In genomic region chr1:8831329-8831728, GRCh38 we compare ENCODE assay signal across 16 cellular contexts. TPM values are rescaled to one million over a fixed set of nuclear protein-coding genes. Genes with fewer than 3 reads are reported as not detected.
DNase-seq lines count a peak whose midpoint lies in the region; FAIRE-seq and TF ChIP-seq lines count a peak whose summit lies in the region.
"Had no signal": no experiment of that assay in that cellular context is flagged by ENCODE, and none has a peak within 500 bp of the region (broad histone marks: within the 10 kb centered on the region; RNA-seq: fewer than 3 reads in every experiment).

No MANE protein-coding gene starts in this region.

- CTCF ChIA-PET in MCF 10A (lab: Yijun Ruan, JAX): interaction anchor here (0.6 to 1.4 kb wide), 2 partner anchors 105 to 355 kb away, joined by 3 read pairs; no protein-coding TSS in a partner anchor
- CTCF ChIA-PET in activated naive CD4-positive, alpha-beta T cell treated with anti-CD3 and anti-CD28 coated beads for 36 hours (lab: Charles Lee): interaction anchor here (2.0 kb wide), 1 partner anchor 18 kb away, joined by 6 read pairs; no protein-coding TSS in a partner anchor

- no peaks in the 10 kb centered on the region for H3K36me3 ChIP-seq in H7 (replicated peaks; ENCODE audit: control insufficient read depth, insufficient read depth, low read length)
- no peaks in the 10 kb centered on the region for H3K36me3 ChIP-seq in kidney (ENCODE audit: control insufficient read depth in 1 of 2, insufficient read depth in 2 of 2, low read length in 2 of 2)
- H3K36me3 ChIP-seq: Peyer's patch had no signal

- H3K27ac ChIP-seq in kidney (ENCODE audit: low read depth in 2 of 2, low read length in 2 of 2): no peak overlapping the region
- H3K27ac ChIP-seq: Peyer's patch had no signal

- DNase-seq in AG09309 (ENCODE audit: low read depth) (no peak), H7 (peak; percentile 36), astrocyte of the spinal cord (ENCODE audit: low read depth, low spot score) (no peak), kidney (no peak), HK-2 (ENCODE audit: unreplicated experiment) (no peak), MCF 10A (ENCODE audit: unreplicated experiment) (no peak), H4 (ENCODE audit: low spot score) (no peak)
- no peak for DNase-seq in activated naive CD4-positive, alpha-beta T cell treated with anti-CD3 and anti-CD28 coated beads for 36 hours
- DNase-seq: activated CD8-positive, alpha-beta T cell treated with anti-CD3 and anti-CD28 coated beads for 36 hours; cortex of kidney; left ventricle myocardium superior; NCI-H2107 had no signal

- no peaks in the 10 kb centered on the region for H3K9me3 ChIP-seq in kidney (ENCODE audit: control insufficient read depth in 1 of 2, low read length in 2 of 2)
- H3K9me3 ChIP-seq: Peyer's patch had no signal

- no peak overlapping the region for H3K4me3 Mint-ChIP-seq in MCF 10A (ENCODE audit: unreplicated experiment)
- no peak overlapping the region for H3K4me3 Mint-ChIP-seq in activated naive CD4-positive, alpha-beta T cell treated with anti-CD3 and anti-CD28 coated beads for 36 hours
- H3K4me3 Mint-ChIP-seq: activated CD8-positive, alpha-beta T cell treated with anti-CD3 and anti-CD28 coated beads for 36 hours; activated naive CD4-positive, alpha-beta T cell treated with anti-CD3 and anti-CD28 coated beads, Interleukin-2, amount 50 U/mL, for 24 hours; stimulated activated effector memory CD8-positive, alpha-beta T cell treated with anti-CD3 and anti-CD28 coated beads, Interleukin-12 subunit alpha, Interleukin-12 subunit beta, amount 100 ng/mL, for 72 hours; T-helper 2 cell treated with Interferon-gamma antibody and Interleukin-4, amounts not matched to agents 5 μg/mL and 100 μg/mL, for 36 hours had no signal

- H3K36me3 Mint-ChIP-seq in MCF 10A (ENCODE audit: insufficient read depth, unreplicated experiment): peaks cover 6% of the 10 kb centered on the region
- H3K36me3 Mint-ChIP-seq in activated naive CD4-positive, alpha-beta T cell treated with anti-CD3 and anti-CD28 coated beads for 36 hours (ENCODE audit: low read depth): no peaks in the 10 kb centered on the region
- H3K36me3 Mint-ChIP-seq: activated naive CD4-positive, alpha-beta T cell treated with anti-CD3 and anti-CD28 coated beads, Interleukin-2, amount 50 U/mL, for 24 hours had no signal

- no peak for FAIRE-seq in kidney (lab: Jason Lieb, UNC)

- no peaks in the 10 kb centered on the region for H3K27me3 ChIP-seq in H7 (ENCODE audit: control insufficient read depth, insufficient read depth, low read length)
- H3K27me3 ChIP-seq: Peyer's patch had no signal

- in situ Hi-C loops in astrocyte of the spinal cord (cut with HindIII; ENCODE audit: low sequenced_read_pairs): no loop called here

- H3K4me3 ChIP-seq in AG09309 (ENCODE audit: control insufficient read depth, low read depth, low read length) (no peak overlapping the region), H7 (ENCODE audit: insufficient read depth, low read depth, low read length) (no peak overlapping the region), astrocyte of the spinal cord (ENCODE audit: low read depth, low read length) (no peak overlapping the region), kidney (ENCODE audit: low read length in 2 of 2) (no peak overlapping the region)
- H3K4me3 ChIP-seq: Peyer's patch had no signal

- no peaks in the 10 kb centered on the region for H3K9me3 Mint-ChIP-seq in MCF 10A (ENCODE audit: unreplicated experiment)
- H3K9me3 Mint-ChIP-seq in activated naive CD4-positive, alpha-beta T cell treated with anti-CD3 and anti-CD28 coated beads for 36 hours: no peaks in the 10 kb centered on the region
- H3K9me3 Mint-ChIP-seq: activated CD8-positive, alpha-beta T cell treated with anti-CD3 and anti-CD28 coated beads for 36 hours; activated naive CD4-positive, alpha-beta T cell treated with anti-CD3 and anti-CD28 coated beads, Interleukin-2, amount 50 U/mL, for 24 hours; stimulated activated effector memory CD8-positive, alpha-beta T cell treated with anti-CD3 and anti-CD28 coated beads, Interleukin-12 subunit alpha, Interleukin-12 subunit beta, amount 100 ng/mL, for 72 hours; T-helper 2 cell treated with Interferon-gamma antibody and Interleukin-4, amounts not matched to agents 5 μg/mL and 100 μg/mL, for 36 hours had no signal

- intact Hi-C loops in kidney (cut with DNase I): no loop called here
- intact Hi-C loops in MCF 10A (cut with micrococcal nuclease): no loop called here
- intact Hi-C loops in activated naive CD4-positive, alpha-beta T cell treated with anti-CD3 and anti-CD28 coated beads for 36 hours (cut with micrococcal nuclease): no loop called here

- H3K4me1 ChIP-seq in kidney (ENCODE audit: control insufficient read depth in 1 of 2, insufficient read depth in 1 of 2, low read depth in 1 of 2, low read length in 2 of 2): no peaks in the 10 kb centered on the region
- H3K4me1 ChIP-seq: Peyer's patch had no signal

- peaks cover 9% of the 10 kb centered on the region for H3K4me1 Mint-ChIP-seq in MCF 10A (ENCODE audit: insufficient read depth, unreplicated experiment)
- H3K4me1 Mint-ChIP-seq in activated naive CD4-positive, alpha-beta T cell treated with anti-CD3 and anti-CD28 coated beads for 36 hours (ENCODE audit: low read depth): peaks cover 12% of the 10 kb centered on the region

- no peak overlapping the region for H3K27ac Mint-ChIP-seq in MCF 10A (ENCODE audit: low read depth, unreplicated experiment)
- no peak overlapping the region for H3K27ac Mint-ChIP-seq in activated naive CD4-positive, alpha-beta T cell treated with anti-CD3 and anti-CD28 coated beads for 36 hours
- H3K27ac Mint-ChIP-seq: activated CD8-positive, alpha-beta T cell treated with anti-CD3 and anti-CD28 coated beads for 36 hours; stimulated activated effector memory CD8-positive, alpha-beta T cell treated with anti-CD3 and anti-CD28 coated beads, Interleukin-12 subunit alpha, Interleukin-12 subunit beta, amount 100 ng/mL, for 72 hours; T-helper 2 cell treated with Interferon-gamma antibody and Interleukin-4, amounts not matched to agents 5 μg/mL and 100 μg/mL, for 36 hours had no signal

- no peaks in the 10 kb centered on the region for H3K27me3 Mint-ChIP-seq in MCF 10A (ENCODE audit: insufficient read depth, unreplicated experiment)
- H3K27me3 Mint-ChIP-seq in activated naive CD4-positive, alpha-beta T cell treated with anti-CD3 and anti-CD28 coated beads for 36 hours (ENCODE audit: low read depth): no peaks in the 10 kb centered on the region
- H3K27me3 Mint-ChIP-seq: activated CD8-positive, alpha-beta T cell treated with anti-CD3 and anti-CD28 coated beads for 36 hours; activated naive CD4-positive, alpha-beta T cell treated with anti-CD3 and anti-CD28 coated beads, Interleukin-2, amount 50 U/mL, for 24 hours had no signal

- no peak overlapping the region for H3K9ac ChIP-seq in kidney (ENCODE audit: low read length in 2 of 2)

- BruUV-seq in MCF 10A (replicated peaks; lab: Mats Ljungman, UMichigan): no TSS peak

- TF ChIP-seq CTCF in AG09309 (IDR thresholded peaks at IDR 0.05; ENCODE audit: control insufficient read depth, insufficient read depth, low read depth, low read length, missing control alignments): peak; percentile 42
- peak; percentile 55 for TF ChIP-seq CTCF in astrocyte of the spinal cord (IDR thresholded peaks at IDR 0.05; ENCODE audit: low read depth, low read length)
- peak; percentile 15 for TF ChIP-seq CTCF in kidney (IDR thresholded peaks at IDR 0.05; ENCODE audit: borderline replicate concordance, extremely low read depth, insufficient read depth)
- TF ChIP-seq CTCF in MCF 10A (IDR thresholded peaks at IDR 0.05; ENCODE audit: unreplicated experiment): no peak

- POLR2A ChIA-PET in MCF 10A (lab: Yijun Ruan, JAX): no interaction called here

RNA-seq across cellular contexts. Expression of gene RERE, which starts 13.9 kb away (rescaled TPM):
- total RNA-seq in H7 (2014; rRNA removed; shearing (Covaris generic)): 75.8 and 98.8 TPM in 2 replicates
- total RNA-seq in kidney (176 TPM), MCF 10A (2022) (36.8 and 48.4 TPM in 2 replicates)
- polyA plus RNA-seq in kidney (ENCODE audit: insufficient read depth, low read depth, low replicate concordance): 37.2 TPM
- total RNA-seq in activated naive CD4-positive, alpha-beta T cell treated with anti-CD3 and anti-CD28 coated beads for 36 hours: 10 to 100 TPM; 46.4 to 47.6 TPM
- 14.0 and 19.1 TPM in 2 replicates for total RNA-seq in H4 (2014; rRNA removed; shearing (Covaris generic))

RNA-seq across cellular contexts. Expression of gene ENO1, which starts 47.2 kb away (rescaled TPM):
- 4,341 and 4,764 TPM in 2 replicates for total RNA-seq in H7 (2014; rRNA removed; shearing (Covaris generic))
- total RNA-seq in kidney (1,164 TPM), MCF 10A (2022) (2,592 and 2,811 TPM in 2 replicates)
- 1,321 TPM for polyA plus RNA-seq in kidney (ENCODE audit: insufficient read depth, low read depth, low replicate concordance)
- total RNA-seq in activated naive CD4-positive, alpha-beta T cell treated with anti-CD3 and anti-CD28 coated beads for 36 hours: 1,000 to 10,000 TPM; 2,952 to 3,004 TPM
- 2,952 and 3,019 TPM in 2 replicates for total RNA-seq in H4 (2014; rRNA removed; shearing (Covaris generic))
